8 cellular contexts compared by ENCODE assay signal in genomic region chr11:65870706-65871681, GRCh38. TPM values are rescaled to one million over a fixed set of nuclear protein-coding genes. Genes with fewer than 3 reads are reported as not detected.
DNase-seq lines count a peak whose midpoint lies in the region; ATAC-seq and TF ChIP-seq lines count a peak whose summit lies in the region.
"Had no signal": no experiment of that assay in that cellular context is flagged by ENCODE, and none has a peak within 500 bp of the region (broad histone marks: within the 10 kb centered on the region; RNA-seq: fewer than 3 reads in every experiment).

No MANE protein-coding gene starts in this region.

- H3K27ac Mint-ChIP-seq in T-helper 1 cell treated with Interleukin-12 subunit alpha and Interleukin-12 subunit beta and Interleukin-4 antibody, amounts not matched to agents 30 μg/mL and 1 μg/mL, for 36 hours, result peak overlapping the region; percentile 15

- H3K27ac ChIP-seq in fibroblast of lung (ENCODE audit: insufficient read depth, low read length) (peak overlapping the region; percentile 88), suprapubic skin (peak overlapping the region; percentile 85)

- H3K4me3 Mint-ChIP-seq in T-helper 1 cell treated with Interleukin-12 subunit alpha and Interleukin-12 subunit beta and Interleukin-4 antibody, amounts not matched to agents 30 μg/mL and 1 μg/mL, for 36 hours, result peak overlapping the region; percentile 40

- peak overlapping the region; percentile 96 for H3K4me2 ChIP-seq in fibroblast of lung (ENCODE audit: extremely low read depth, insufficient read depth, low read length)

- peak overlapping the region; percentile 82 for H3K9ac ChIP-seq in fibroblast of lung (ENCODE audit: insufficient read depth, low read length)

- H3K79me2 ChIP-seq in fibroblast of lung (ENCODE audit: control insufficient read depth, insufficient read depth, low read length), result peaks cover 30% of the 10 kb centered on the region

- TF ChIP-seq POLR2A in suprapubic skin (IDR thresholded peaks at IDR 0.05), result no peak

- no peaks in the 10 kb centered on the region for H4K20me1 ChIP-seq in fibroblast of lung (ENCODE audit: control insufficient read depth, extremely low read depth, insufficient read depth, low read length)

- peaks cover 5% of the 10 kb centered on the region for H3K27me3 Mint-ChIP-seq in T-helper 1 cell treated with Interleukin-12 subunit alpha and Interleukin-12 subunit beta and Interleukin-4 antibody, amounts not matched to agents 30 μg/mL and 1 μg/mL, for 36 hours (ENCODE audit: low read depth)

- 72% methylated on average over 12 of the region's 24 CpGs for WGBS in suprapubic skin

- no peaks in the 10 kb centered on the region for H3K9me3 ChIP-seq in fibroblast of lung (ENCODE audit: control insufficient read depth, insufficient read depth, low read depth, low read length)
- no peaks in the 10 kb centered on the region for H3K9me3 ChIP-seq in suprapubic skin

- DNase-seq in T-helper 1 cell (no peak), fibroblast of lung (ENCODE audit: low read depth in 2 of 2) (no peak), suprapubic skin (ENCODE audit: low spot score in 2 of 2) (no peak)
- DNase-seq: AML-193 had no signal

- peak overlapping the region; percentile 64 to 81 (median 76) for H3K4me3 ChIP-seq in fibroblast of lung (replicated peaks in 1 of 4; ENCODE audit: control extremely low read depth in 1 of 4, insufficient read depth in 1 of 4, low read depth in 3 of 4, low read length in 4 of 4)
- H3K4me3 ChIP-seq in suprapubic skin, result peak overlapping the region; percentile 58

- no peak for TF ChIP-seq EP300 in suprapubic skin (IDR thresholded peaks at IDR 0.05)

- TF ChIP-seq CTCF in fibroblast of lung (conservative IDR thresholded peaks at IDR 0.05 in 1 of 2, IDR thresholded peaks at IDR 0.05 in 1 of 2; ENCODE audit: low read depth in 1 of 2, low read length in 2 of 2) (no peak), suprapubic skin (IDR thresholded peaks at IDR 0.05) (no peak)

- H3K27me3 ChIP-seq in fibroblast of lung (ENCODE audit: control insufficient read depth, insufficient read depth, low read length), result no peaks in the 10 kb centered on the region
- H3K27me3 ChIP-seq in suprapubic skin, result no peaks in the 10 kb centered on the region

- H3K9me3 Mint-ChIP-seq in T-helper 1 cell treated with Interleukin-12 subunit alpha and Interleukin-12 subunit beta and Interleukin-4 antibody, amounts not matched to agents 30 μg/mL and 1 μg/mL, for 36 hours, result no peaks in the 10 kb centered on the region

- ATAC-seq in HG02571 (IDR thresholded peaks at IDR 0.05; ENCODE audit: unreplicated experiment), result no peak
- ATAC-seq in GM18873 (IDR thresholded peaks at IDR 0.05; ENCODE audit: low FRiP score, unreplicated experiment), result no peak

- H3K36me3 ChIP-seq in fibroblast of lung (ENCODE audit: control insufficient read depth, insufficient read depth, low read length), result peaks cover 29% of the 10 kb centered on the region
- H3K36me3 ChIP-seq in suprapubic skin, result peaks cover 17% of the 10 kb centered on the region

- H3K4me1 Mint-ChIP-seq in T-helper 1 cell treated with Interleukin-12 subunit alpha and Interleukin-12 subunit beta and Interleukin-4 antibody, amounts not matched to agents 30 μg/mL and 1 μg/mL, for 36 hours (ENCODE audit: low read depth), result peaks cover 16% of the 10 kb centered on the region

- H3K36me3 Mint-ChIP-seq in T-helper 1 cell treated with Interleukin-12 subunit alpha and Interleukin-12 subunit beta and Interleukin-4 antibody, amounts not matched to agents 30 μg/mL and 1 μg/mL, for 36 hours (ENCODE audit: low read depth), result peaks cover 7% of the 10 kb centered on the region

- H2AFZ ChIP-seq in fibroblast of lung (ENCODE audit: low read length), result no peak overlapping the region

- peaks cover 23% of the 10 kb centered on the region for H3K4me1 ChIP-seq in fibroblast of lung (ENCODE audit: control insufficient read depth, extremely low read depth, insufficient read depth, low read length)
- H3K4me1 ChIP-seq in suprapubic skin, result peaks cover 43% of the 10 kb centered on the region

RNA-seq across cellular contexts. Expression of gene EFEMP2, which starts 1.6 kb away (rescaled TPM):
- total RNA-seq in fibroblast of lung (48.0 and 74.0 TPM in 2 replicates), suprapubic skin (10 to 100 TPM in 3 of 4 donors, 1 to 10 TPM in 1; 7.3 to 22.0 (median 13.0) TPM)
- polyA plus RNA-seq in fibroblast of lung, result 156 and 161 TPM in 2 replicates
- 183 and 220 TPM in 2 replicates for polyA plus RNA-seq in fibroblast of lung (2012)
- 196 and 270 TPM in 2 replicates for polyA minus RNA-seq in fibroblast of lung (ENCODE audit: low replicate concordance)

RNA-seq across cellular contexts. Expression of gene CTSW, which starts 8.6 kb away (rescaled TPM):
- total RNA-seq in fibroblast of lung, result not detected in 2 replicates
- 0.10 TPM in 1 of 2 replicates, not detected in the other for polyA plus RNA-seq in fibroblast of lung
- 0.09 TPM in 1 of 2 replicates, not detected in the other for polyA plus RNA-seq in fibroblast of lung (2012)
- 0.30 TPM in 1 of 2 replicates, not detected in the other for polyA minus RNA-seq in fibroblast of lung (ENCODE audit: low replicate concordance)
- 1 to 10 TPM in 2 of 4 donors, under 1 TPM in 1, not detected in 1; 0.76 to 5.0 (median 1.4) TPM for total RNA-seq in suprapubic skin
- total RNA-seq: temporal lobe had no signal

RNA-seq across cellular contexts. Expression of gene MUS81, which starts 10.8 kb away (rescaled TPM):
- 38.8 and 56.8 TPM in 2 replicates for total RNA-seq in fibroblast of lung
- 18.7 and 23.6 TPM in 2 replicates for polyA plus RNA-seq in fibroblast of lung
- 38.4 and 38.7 TPM in 2 replicates for polyA plus RNA-seq in fibroblast of lung (2012)
- polyA minus RNA-seq in fibroblast of lung (ENCODE audit: low replicate concordance), result 35.5 and 62.4 TPM in 2 replicates
- 10 to 100 TPM; 22.8 to 46.2 (median 32.2) TPM for total RNA-seq in suprapubic skin

RNA-seq across cellular contexts. Expression of gene CFL1, which starts 13.0 kb away (rescaled TPM):
- total RNA-seq in fibroblast of lung, result 486 and 680 TPM in 2 replicates
- 1,603 and 2,451 TPM in 2 replicates for polyA plus RNA-seq in fibroblast of lung
- polyA plus RNA-seq in fibroblast of lung (2012), result 1,587 and 2,309 TPM in 2 replicates
- 2,086 and 2,396 TPM in 2 replicates for polyA minus RNA-seq in fibroblast of lung (ENCODE audit: low replicate concordance)
- total RNA-seq in suprapubic skin, result 100 to 1,000 TPM; 331 to 608 (median 584) TPM

RNA-seq across cellular contexts. Expression of gene FIBP, which starts 17.3 kb away (rescaled TPM):
- 134 and 168 TPM in 2 replicates for total RNA-seq in fibroblast of lung
- 81.0 and 132 TPM in 2 replicates for polyA plus RNA-seq in fibroblast of lung
- 102 and 166 TPM in 2 replicates for polyA plus RNA-seq in fibroblast of lung (2012)
- 125 and 200 TPM in 2 replicates for polyA minus RNA-seq in fibroblast of lung (ENCODE audit: low replicate concordance)
- 10 to 100 TPM; 46.9 to 89.3 (median 74.6) TPM for total RNA-seq in suprapubic skin
